ENCODE assay signal across 12 cellular contexts in genomic region chr2:201433389-201433995, GRCh38. TPM values are rescaled to one million over a fixed set of nuclear protein-coding genes. Genes with fewer than 3 reads are reported as not detected.
A peak's percentile ranks its signal among the peaks of the same experiment; 100 is the strongest.
DNase-seq lines count a peak whose midpoint lies in the region; ATAC-seq, FAIRE-seq and TF ChIP-seq lines count a peak whose summit lies in the region.
"Had no signal": no experiment of that assay in that cellular context is flagged by ENCODE, and none has a peak within 500 bp of the region (broad histone marks: within the 10 kb centered on the region; RNA-seq: fewer than 3 reads in every experiment).

No MANE protein-coding gene starts in this region.

- H3K4me3 ChIP-seq in CD4-positive, CD25-positive, alpha-beta regulatory T cell (ENCODE audit: low read depth, low read length), result peak overlapping the region; percentile 71
- peak overlapping the region; percentile 6 to 17; a peak in 2 of 4 replicates for H3K4me3 ChIP-seq in SK-N-SH (ENCODE audit: low read depth in 2 of 2, low read length in 1 of 2)
- no peak overlapping the region for H3K4me3 ChIP-seq in muscle layer of duodenum (ENCODE audit: low read depth in 1 of 2, low read length in 2 of 2)
- H3K4me3 ChIP-seq: stomach had no signal

- H3K27ac ChIP-seq in CD4-positive, CD25-positive, alpha-beta regulatory T cell (ENCODE audit: insufficient read depth, low read length, poor library complexity, severe bottlenecking), result peak overlapping the region; percentile 49
- peak overlapping the region; percentile 94 to 97 for H3K27ac ChIP-seq in SK-N-SH (ENCODE audit: low read depth in 2 of 2, low read length in 1 of 2)
- H3K27ac ChIP-seq in muscle layer of duodenum (ENCODE audit: low read length), result peak overlapping the region; percentile 11

- H3K36me3 Mint-ChIP-seq in CD4-positive, CD25-positive, alpha-beta regulatory T cell, result peaks cover 14% of the 10 kb centered on the region

- peaks cover 0 to 4% (median 0%) of the 10 kb centered on the region in 7 donors for H3K9me3 Mint-ChIP-seq in CD4-positive, CD25-positive, alpha-beta regulatory T cell

- peak overlapping the region; percentile 78 for H3K4me2 ChIP-seq in SK-N-SH

- H3K9me3 ChIP-seq in CD4-positive, CD25-positive, alpha-beta regulatory T cell (ENCODE audit: control insufficient read depth in 2 of 2, low read length in 2 of 2), result no peaks in the 10 kb centered on the region
- H3K9me3 ChIP-seq in SK-N-SH (no peaks in the 10 kb centered on the region), muscle layer of duodenum (ENCODE audit: control insufficient read depth in 1 of 2, low read length in 2 of 2) (no peaks in the 10 kb centered on the region)
- H3K9me3 ChIP-seq: stomach had no signal

- no peaks in the 10 kb centered on the region for H3K27me3 Mint-ChIP-seq in CD4-positive, CD25-positive, alpha-beta regulatory T cell

- TF ChIP-seq RAD21 in SK-N-SH (IDR thresholded peaks at IDR 0.05; ENCODE audit: low read length), result no peak

- no peaks in the 10 kb centered on the region for H3K27me3 ChIP-seq in CD4-positive, CD25-positive, alpha-beta regulatory T cell (ENCODE audit: control insufficient read depth, insufficient read depth, low read length)
- H3K27me3 ChIP-seq in SK-N-SH (ENCODE audit: insufficient read depth), result no peaks in the 10 kb centered on the region
- H3K27me3 ChIP-seq in muscle layer of duodenum (ENCODE audit: low read depth, low read length), result no peaks in the 10 kb centered on the region
- H3K27me3 ChIP-seq: stomach had no signal

- no peak for TF ChIP-seq EP300 in SK-N-SH (IDR thresholded peaks at IDR 0.05; ENCODE audit: borderline replicate concordance in 1 of 2, low read depth in 1 of 2, low read length in 1 of 2)

- H4K20me1 ChIP-seq in SK-N-SH (ENCODE audit: insufficient read depth), result peaks cover 3% of the 10 kb centered on the region; the same call in 1 of the 2 replicates

- H3K4me3 Mint-ChIP-seq in CD4-positive, CD25-positive, alpha-beta regulatory T cell, result peak overlapping the region in 3 of 4 donors; percentile 26 to 77 (median 41)

- no peaks in the 10 kb centered on the region for H3K9me2 ChIP-seq in SK-N-SH

- 46% methylated on average over 11 of the region's 11 CpGs for WGBS in SK-N-SH (ENCODE audit: low lambda C conversion rate)

- peak overlapping the region; percentile 4; the same call in 1 of the 2 replicates for H2AFZ ChIP-seq in SK-N-SH (ENCODE audit: low read depth)

- peaks cover 30% of the 10 kb centered on the region for H3F3A ChIP-seq in SK-N-SH (replicated peaks; ENCODE audit: insufficient read depth)

- TF ChIP-seq POLR2A in erythroblast (IDR thresholded peaks at IDR 0.05; ENCODE audit: low read length) (peak; percentile 56), GM12892 (IDR thresholded peaks at IDR 0.05; ENCODE audit: low read depth, low read length) (no peak)

- TF ChIP-seq CTCF in SK-N-SH (IDR thresholded peaks at IDR 0.05), result no peak

- FAIRE-seq in GM12892 (lab: Jason Lieb, UNC), result no peak
- FAIRE-seq: bronchial epithelial cell had no signal

- peaks cover 2% of the 10 kb centered on the region for H3K36me3 ChIP-seq in CD4-positive, CD25-positive, alpha-beta regulatory T cell (ENCODE audit: control insufficient read depth, insufficient read depth, low read length)
- H3K36me3 ChIP-seq in SK-N-SH (replicated peaks in 1 of 2; ENCODE audit: control insufficient read depth in 1 of 2, insufficient read depth in 2 of 2, low read length in 1 of 2), result no peaks in the 10 kb centered on the region
- no peaks in the 10 kb centered on the region for H3K36me3 ChIP-seq in muscle layer of duodenum (ENCODE audit: control insufficient read depth in 1 of 2, insufficient read depth in 2 of 2, low read length in 2 of 2)
- H3K36me3 ChIP-seq: stomach had no signal

- peaks cover 28% of the 10 kb centered on the region for H3K4me1 ChIP-seq in CD4-positive, CD25-positive, alpha-beta regulatory T cell (ENCODE audit: control insufficient read depth, insufficient read depth, low read length, poor library complexity, severe bottlenecking)
- H3K4me1 ChIP-seq in SK-N-SH (ENCODE audit: control insufficient read depth in 1 of 2, insufficient read depth in 2 of 2, low read depth in 1 of 2, low read length in 1 of 2), result peaks cover 22 to 32% of the 10 kb centered on the region in 2 experiments
- H3K4me1 ChIP-seq in muscle layer of duodenum (ENCODE audit: control insufficient read depth in 1 of 2, insufficient read depth in 2 of 2, low read length in 2 of 2), result peaks cover 10 to 18% of the 10 kb centered on the region in 2 donors

- POLR2A ChIA-PET in SK-N-SH (lab: Yijun Ruan, JAX), result interaction anchor here (0.9 to 1.0 kb wide), 2 partner anchors 12 to 18 kb away, joined by 3 to 4 read pairs; partner anchors contain the start of genes STRADB and TRAK2

- peak in 1 of 3 donors; percentile 41 for DNase-seq in CD4-positive, CD25-positive, alpha-beta regulatory T cell
- DNase-seq in SK-N-SH, result no peak
- DNase-seq in erythroblast (lab: John Stamatoyannopoulos, UW), result peak; percentile 89 to 95
- no peak for DNase-seq in NCI-H1694 treated with DMSO at 0.1 percent for 48 hours (lab: John Stamatoyannopoulos, UW)
- DNase-seq in GM12892 (ENCODE audit: insufficient read length), result no peak
- DNase-seq in GDM1 (lab: John Stamatoyannopoulos, UW), result no peak
- DNase-seq: Karpas-422, NCI-H2227 treated with DMSO at 0.1 percent for 48 hours, stomach had no signal

- CTCF ChIA-PET in SK-N-SH (lab: Yijun Ruan, JAX), result interaction anchor here (0.9 to 1.3 kb wide), 2 partner anchors 27 to 39 kb away, joined by 3 read pairs; no protein-coding TSS in a partner anchor

- no peak for ATAC-seq in CD4-positive, CD25-positive, alpha-beta regulatory T cell (ENCODE audit: low read depth in 2 of 2)
- no peak for ATAC-seq in GM21786 (IDR thresholded peaks at IDR 0.05; ENCODE audit: unreplicated experiment)

- H3K9ac ChIP-seq in SK-N-SH, result peak overlapping the region; percentile 66; the same call in 1 of the 2 replicates

- peaks cover 83% of the 10 kb centered on the region for H3K79me2 ChIP-seq in SK-N-SH (ENCODE audit: insufficient read depth)

- peak overlapping the region; percentile 86 to 89 (median 87) for H3K27ac Mint-ChIP-seq in CD4-positive, CD25-positive, alpha-beta regulatory T cell

- peaks cover 44 to 82% (median 60%) of the 10 kb centered on the region in 4 donors for H3K4me1 Mint-ChIP-seq in CD4-positive, CD25-positive, alpha-beta regulatory T cell

TF ChIP-seq in SK-N-SH, 30 proteins besides CTCF, POLR2A, EP300 and RAD21 (continues in another document):
- TF ChIP-seq JUND (IDR thresholded peaks at IDR 0.05) (no peak), NFIC (IDR thresholded peaks at IDR 0.05; ENCODE audit: borderline replicate concordance) (no peak), RXRA (IDR thresholded peaks at IDR 0.05; ENCODE audit: borderline replicate concordance, low read depth) (no peak), REST (IDR thresholded peaks at IDR 0.05; ENCODE audit: low read depth, low read length) (no peak), ELF1 (IDR thresholded peaks at IDR 0.05) (no peak), USF2 (IDR thresholded peaks at IDR 0.05; ENCODE audit: borderline replicate concordance, low read depth, low read length) (no peak)

RNA-seq across cellular contexts. Expression of gene TRAK2, which starts 17.8 kb away (rescaled TPM):
- total RNA-seq in CD4-positive, CD25-positive, alpha-beta regulatory T cell, result 66.5 TPM
- 10 to 100 TPM; 53.0 to 65.2 (median 56.8) TPM for polyA plus RNA-seq in CD4-positive, CD25-positive, alpha-beta regulatory T cell
- polyA plus RNA-seq in SK-N-SH (2012; rRNA removed), result 10.4 and 14.6 TPM in 2 replicates
- 15.7 and 16.1 TPM in 2 replicates for polyA plus RNA-seq in SK-N-SH (2012; cell fraction: cytosol; rRNA removed)
- polyA plus RNA-seq in SK-N-SH (2012; cell fraction: nucleus; rRNA removed), result 7.5 and 14.7 TPM in 2 replicates
- polyA plus RNA-seq in GM12892 (2012; ENCODE audit: missing spikeins), result 8.5 TPM

RNA-seq across cellular contexts. Expression of gene STRADB, which starts 18.0 kb away (rescaled TPM):
- total RNA-seq in CD4-positive, CD25-positive, alpha-beta regulatory T cell, result 11.0 TPM
- polyA plus RNA-seq in CD4-positive, CD25-positive, alpha-beta regulatory T cell, result 10 to 100 TPM; 34.2 to 44.2 (median 35.6) TPM
- 27.0 and 33.6 TPM in 2 replicates for polyA plus RNA-seq in SK-N-SH (2012; rRNA removed)
- polyA plus RNA-seq in SK-N-SH (2012; cell fraction: cytosol; rRNA removed), result 36.9 and 37.8 TPM in 2 replicates
- 22.3 and 42.9 TPM in 2 replicates for polyA plus RNA-seq in SK-N-SH (2012; cell fraction: nucleus; rRNA removed)
- 18.6 TPM for polyA plus RNA-seq in GM12892 (2012; ENCODE audit: missing spikeins)

Comparison
In these comparisons a context has a peak if more than half of its experiments do, and no peak if none do; other contexts are left out.
1. DNase-seq: peak in erythroblast (2 of 2); none in SK-N-SH (single experiment), NCI-H1694 treated with DMSO at 0.1 percent for 48 hours (single experiment), GM12892 (single experiment) and GDM1 (single experiment).
2. H3K27ac ChIP-seq: peak in every context shown above with its lines; median percentile 96 in SK-N-SH; 49 in CD4-positive, CD25-positive, alpha-beta regulatory T cell; 11 in muscle layer of duodenum.
3. H3K4me3 ChIP-seq: peak in CD4-positive, CD25-positive, alpha-beta regulatory T cell (single experiment) and SK-N-SH (2 of 2); none in muscle layer of duodenum (0 of 2).